In genomic region chr1:201497935-201498509, GRCh38 we compare ENCODE assay signal across 1 cellular context.
TF ChIP-seq lines count a peak whose summit lies in the region.

No MANE protein-coding gene starts in this region.

TF ChIP-seq in HepG2, 621 proteins besides CTCF, POLR2A, EP300 and RAD21:
- TF ChIP-seq SMYD3 (CRISPR knock-in tag; IDR thresholded peaks at IDR 0.05) (no peak), HIC2 (CRISPR knock-in tag; IDR thresholded peaks at IDR 0.05; ENCODE audit: low read depth) (no peak), TCF7 (IDR thresholded peaks at IDR 0.05; ENCODE audit: low read depth) (no peak), IKZF1 (IDR thresholded peaks at IDR 0.05) (no peak), ZBTB44 (CRISPR knock-in tag; IDR thresholded peaks at IDR 0.05) (no peak)
